In the genomic region with DNA sequence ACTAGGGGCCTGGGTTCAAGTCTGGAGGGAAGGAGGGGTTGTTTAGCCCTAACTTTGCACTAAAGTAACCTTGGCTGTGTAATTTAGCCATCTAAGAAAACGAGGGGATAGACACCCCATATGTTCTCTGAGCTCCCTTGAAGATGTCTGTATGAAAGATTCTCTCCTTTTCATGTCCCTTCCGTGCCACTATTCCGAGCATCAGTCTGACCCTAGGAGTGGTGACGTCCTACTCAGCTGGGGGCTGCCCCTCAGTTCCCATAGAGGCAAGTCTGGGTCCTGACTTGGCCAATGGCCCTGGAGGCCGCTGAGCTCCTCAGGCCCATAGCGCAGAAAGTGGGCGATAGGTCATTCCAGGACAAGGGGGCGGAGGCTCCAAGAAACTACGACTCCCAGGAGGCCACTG, we compare ENCODE assay signal across 8 cellular contexts. TPM values are rescaled to one million over a fixed set of nuclear protein-coding genes. Genes with fewer than 3 reads are reported as not detected.
DNase-seq lines count a peak whose midpoint lies in the region; ATAC-seq, FAIRE-seq and TF ChIP-seq lines count a peak whose summit lies in the region.

No MANE protein-coding gene starts in this region.

- POLR2A ChIA-PET in H1 (lab: Charles Lee; ENCODE audit: partially characterized antibody) = interaction anchor here (0.6 to 1.4 kb wide), 6 partner anchors 13 to 184 kb away, joined by 3 to 27 read pairs (median 4); a partner anchor contains a TSS

- H3K18ac ChIP-seq in H1 (ENCODE audit: extremely low read depth, low read length) = no peak overlapping the region

- H3K27ac Mint-ChIP-seq in CD14-positive monocyte = peak overlapping the region; percentile 94 to 99 (median 99)

- H3K23ac ChIP-seq in H1 (ENCODE audit: insufficient read length) = no peak overlapping the region

- H3K4me1 ChIP-seq in OCI-LY3 (ENCODE audit: low read length) (peaks cover 45% of the 10 kb centered on the region), H1 (replicated peaks in 1 of 4; ENCODE audit: control insufficient read depth in 3 of 4, insufficient read depth in 4 of 4, low read length in 3 of 4) (peaks cover 3 to 12% (median 6%) of the 10 kb centered on the region in 4 experiments; a peak in 6 of 7 replicates), neuron (ENCODE audit: insufficient read depth, low read length) (peaks cover 21% of the 10 kb centered on the region)

- intact Hi-C loops in CD14-positive monocyte (cut with micrococcal nuclease) = loop anchor here (10.0 kb wide), 2 partner anchors 141 to 151 kb away; no protein-coding TSS in a partner anchor

- H3K23me2 ChIP-seq in H1 (ENCODE audit: low read depth, low read length) = peaks cover 6% of the 10 kb centered on the region

- no peak for TF ChIP-seq POLR2A in H1 (IDR thresholded peaks at IDR 0.05; ENCODE audit: control extremely low read depth in 1 of 2, low read depth in 2 of 2, low read length in 2 of 2)

- H3K27me3 Mint-ChIP-seq in CD14-positive monocyte (ENCODE audit: low read depth in 3 of 3) = peaks cover 0 to 5% (median 0%) of the 10 kb centered on the region in 3 donors

- peaks cover 0 to under 1% (median 0%) of the 10 kb centered on the region in 7 donors for H3K9me3 Mint-ChIP-seq in CD14-positive monocyte

- no peak for TF ChIP-seq CTCF in CD14-positive monocyte (IDR thresholded peaks at IDR 0.05)
- no peak for TF ChIP-seq CTCF in OCI-LY3 (IDR thresholded peaks at IDR 0.05; ENCODE audit: low read depth, low read length)
- no peak for TF ChIP-seq CTCF in H1 (IDR thresholded peaks at IDR 0.05; ENCODE audit: control extremely low read depth in 1 of 3, insufficient read depth in 1 of 3, low read depth in 1 of 3, low read length in 3 of 3)

- peaks cover 9% of the 10 kb centered on the region; the same call in 1 of the 2 replicates for H4K20me1 ChIP-seq in OCI-LY3 (ENCODE audit: insufficient read depth, low read length)
- peaks cover 1 to 4% of the 10 kb centered on the region in 2 experiments for H4K20me1 ChIP-seq in H1 (replicated peaks in 1 of 2; ENCODE audit: control insufficient read depth in 1 of 2, insufficient read depth in 2 of 2, low read length in 2 of 2)

- no peak for TF ChIP-seq EP300 in H1 (IDR thresholded peaks at IDR 0.05; ENCODE audit: borderline replicate concordance in 1 of 2, low read depth in 2 of 2, low read length in 2 of 2)

- no peak overlapping the region for H2BK20ac ChIP-seq in H1 (ENCODE audit: low read length)

- no peak; a peak in 1 of 4 replicates for TF ChIP-seq RAD21 in H1 (IDR thresholded peaks at IDR 0.05 in 1 of 2, conservative IDR thresholded peaks at IDR 0.05 in 1 of 2; ENCODE audit: low read depth in 2 of 2, low read length in 2 of 2)

- no peak overlapping the region for H2BK120ac ChIP-seq in H1 (replicated peaks; ENCODE audit: low read depth, low read length)

- H3K36me3 ChIP-seq in OCI-LY3 (replicated peaks; ENCODE audit: low read depth, low read length) (peaks cover 10% of the 10 kb centered on the region), H1 (ENCODE audit: control insufficient read depth in 2 of 4, insufficient read depth in 4 of 4, low read length in 3 of 4) (no peaks in the 10 kb centered on the region), neuron (ENCODE audit: insufficient read depth, low read length) (no peaks in the 10 kb centered on the region)

- peaks cover 51% of the 10 kb centered on the region for H3K4me1 Mint-ChIP-seq in CD14-positive monocyte

- ATAC-seq in HG03108 (IDR thresholded peaks at IDR 0.05; ENCODE audit: unreplicated experiment) = no peak
- ATAC-seq in GM21526 (IDR thresholded peaks at IDR 0.05; ENCODE audit: low FRiP score, unreplicated experiment) = no peak

- peak overlapping the region; percentile 85 for H2AFZ ChIP-seq in OCI-LY3 (ENCODE audit: low read depth, low read length)
- H2AFZ ChIP-seq in H1 (ENCODE audit: low read length) = peak overlapping the region; percentile 80
- peak overlapping the region; percentile 66 for H2AFZ ChIP-seq in neuron (ENCODE audit: low read depth, low read length)

- H2BK5ac ChIP-seq in H1 (ENCODE audit: low read depth, low read length) = no peak overlapping the region

- peak overlapping the region; percentile 82 for H3K9ac ChIP-seq in OCI-LY3 (ENCODE audit: low read length)
- peak overlapping the region in 2 of 4 experiments; percentile 58 to 62; a peak in 3 of 7 replicates for H3K9ac ChIP-seq in H1 (replicated peaks in 1 of 4; ENCODE audit: extremely low read depth in 1 of 4, low read depth in 3 of 4, low read length in 3 of 4)

- H3K79me2 ChIP-seq in OCI-LY3 (ENCODE audit: low read length) (peaks cover 40% of the 10 kb centered on the region), H1 (ENCODE audit: control insufficient read depth in 1 of 2, insufficient read depth in 2 of 2, low read length in 2 of 2) (peaks cover 9 to 36% of the 10 kb centered on the region in 2 experiments; a peak in 3 of 4 replicates)

- peak overlapping the region; percentile 14 for H4K5ac ChIP-seq in H1 (ENCODE audit: insufficient read length, low read depth, low read length)

- no peak overlapping the region for H3K14ac ChIP-seq in H1 (ENCODE audit: insufficient read length)

- H3K27me3 ChIP-seq in OCI-LY3 (ENCODE audit: low read depth, low read length) (no peaks in the 10 kb centered on the region), H1 (replicated peaks in 1 of 4; ENCODE audit: control insufficient read depth in 3 of 4, extremely low read depth in 1 of 4, insufficient read depth in 3 of 4, low read length in 3 of 4) (no peaks in the 10 kb centered on the region), neuron (ENCODE audit: insufficient read depth, low read length) (peaks cover 5% of the 10 kb centered on the region)

- no peak overlapping the region for H2BK12ac ChIP-seq in H1 (ENCODE audit: low read depth, low read length)

- H3K56ac ChIP-seq in H1 (replicated peaks; ENCODE audit: insufficient read length, low read depth, low read length) = no peak overlapping the region

- H3K9me3 ChIP-seq in OCI-LY3 (ENCODE audit: insufficient read depth, low read length) = no peaks in the 10 kb centered on the region
- H3K9me3 ChIP-seq in H1 (ENCODE audit: insufficient read depth in 2 of 2, low read depth in 1 of 2, low read length in 1 of 2) = no peaks in the 10 kb centered on the region
- H3K9me3 ChIP-seq in neuron (ENCODE audit: low read length) = no peaks in the 10 kb centered on the region

- H3K4ac ChIP-seq in H1 (replicated peaks; ENCODE audit: insufficient read length, low read depth, low read length) = no peak overlapping the region

- no peak for DNase-seq in CD14-positive monocyte (ENCODE audit: low spot score)
- no peak for DNase-seq in H1 (ENCODE audit: low read depth in 1 of 2, low spot score in 2 of 2)
- no peak for DNase-seq in kidney tubule cell (ENCODE audit: low spot score)
- no peak for DNase-seq in effector CD8-positive, alpha-beta T cell (lab: John Stamatoyannopoulos, UW)

- 23% methylated on average over 9 of the region's 9 CpGs; no CpG with 5 or more reads in 1 of the 2 experiments for WGBS in H1 (ENCODE audit: extremely low coverage in 1 of 2, insufficient coverage in 1 of 2, insufficient read length in 1 of 2, insufficient replicate concordance in 2 of 2, low coverage in 1 of 2, low lambda C conversion rate in 2 of 2, missing lambda C conversion rate in 1 of 2), 2 experiments

- H3K79me1 ChIP-seq in H1 (ENCODE audit: low read depth, low read length) = no peaks in the 10 kb centered on the region

- no peak overlapping the region for H4K91ac ChIP-seq in H1 (replicated peaks; ENCODE audit: insufficient read length, low read length)

- CTCF ChIA-PET in H1 (lab: Charles Lee; ENCODE audit: partially characterized antibody) = no interaction called here

- H4K8ac ChIP-seq in H1 (ENCODE audit: extremely low read depth, insufficient read depth, low read length) = no peak overlapping the region

- H3K4me2 ChIP-seq in OCI-LY3 (ENCODE audit: low read length) = peak overlapping the region; percentile 89
- peak overlapping the region; percentile 73 to 80 for H3K4me2 ChIP-seq in H1 (ENCODE audit: insufficient read depth in 1 of 2, low read depth in 2 of 2, low read length in 2 of 2)

- no peak overlapping the region for H2AK5ac ChIP-seq in H1 (ENCODE audit: low read depth, low read length)

- H3K36me3 Mint-ChIP-seq in CD14-positive monocyte = peaks cover 0 to 2% of the 10 kb centered on the region in 2 donors

- H3K4me3 Mint-ChIP-seq in CD14-positive monocyte = peak overlapping the region; percentile 96 to 98

- H2BK15ac ChIP-seq in H1 (ENCODE audit: low read length) = no peak overlapping the region

- peak overlapping the region; percentile 83 for H3K27ac ChIP-seq in OCI-LY3 (ENCODE audit: low read length)
- H3K27ac ChIP-seq in H1 (ENCODE audit: low read depth, low read length) = peak overlapping the region; percentile 76; the same call in 1 of the 2 replicates

- H3K4me3 ChIP-seq in OCI-LY3 (ENCODE audit: low read length) (peak overlapping the region; percentile 92), H1 (ENCODE audit: extremely low read depth in 1 of 4, insufficient read depth in 2 of 4, low read depth in 3 of 4, low read length in 4 of 4) (peak overlapping the region; percentile 40 to 94 (median 65)), neuron (ENCODE audit: low read length) (peak overlapping the region; percentile 67)

- no peak for FAIRE-seq in H1 (lab: Jason Lieb, UNC)

TF ChIP-seq in H1, 55 proteins besides CTCF, POLR2A, EP300 and RAD21 (continues in another document):
- TF ChIP-seq POU5F1 (IDR thresholded peaks at IDR 0.05; ENCODE audit: low read depth, low read length) (no peak), SIRT6 (IDR thresholded peaks at IDR 0.05; ENCODE audit: low read length) (no peak), KDM5A (IDR thresholded peaks at IDR 0.05; ENCODE audit: low read length) (no peak), YY1 (IDR thresholded peaks at IDR 0.05; ENCODE audit: low read depth, low read length) (peak; percentile 78; the same call in 1 of the 2 replicates), BCL11A (IDR thresholded peaks at IDR 0.05; ENCODE audit: low read depth in 2 of 2, low read length in 2 of 2) (no peak), TEAD4 (IDR thresholded peaks at IDR 0.05; ENCODE audit: low read depth, low read length) (no peak), SIX5 (IDR thresholded peaks at IDR 0.05; ENCODE audit: low read depth, low read length) (peak; percentile 82), EGR1 (IDR thresholded peaks at IDR 0.05; ENCODE audit: borderline replicate concordance, low read depth, low read length) (0 out of 2 replicates have a peak, but pooled peaks have one; percentile 58), CHD1 (IDR thresholded peaks at IDR 0.05; ENCODE audit: low read depth, low read length) (no peak)

RNA-seq across cellular contexts. Expression of a gene that starts 0.8 kb away (rescaled TPM):
- polyA plus RNA-seq in CD14-positive monocyte (1 to 10 TPM; 6.5 to 9.1 TPM), H1 (2011; rRNA removed) (13.5 and 13.9 TPM in 2 replicates)
- 29.0 and 31.1 TPM in 2 replicates for total RNA-seq in H1 (2021; fragmentation: NEBNext Ultra II Directional; extraction: Animal tissue kit (Norgen Biotek cat#: 25700))
- 18.9 TPM for polyA plus RNA-seq in H1 (2011; cell fraction: cytosol; rRNA removed)
- 36.9 TPM for polyA plus RNA-seq in H1 (2011; cell fraction: nucleus; rRNA removed)
- 16.2 to 20.8 TPM (median 18.3 TPM) in 4 replicates for polyA plus RNA-seq in H1 (2012, experiment 1 of 2)
- 5.1 TPM for polyA plus RNA-seq in H1 (2012, experiment 2 of 2)
- polyA plus RNA-seq in H1 (2013, experiment 1 of 2) = 15.5 TPM
- polyA plus RNA-seq in H1 (2013, experiment 2 of 2) = 14.5 TPM
- 38.2 and 40.9 TPM in 2 replicates for polyA minus RNA-seq in H1 (2011; rRNA and poly(A)+ RNA removed)
- polyA minus RNA-seq in H1 (2011; cell fraction: cytosol; rRNA and poly(A)+ RNA removed) = 16.6 TPM
- 60.5 TPM for polyA minus RNA-seq in H1 (2011; cell fraction: nucleus; rRNA and poly(A)+ RNA removed)
